1 cellular context compared by ENCODE assay signal in genomic region chr6:154412106-154412820, GRCh38.
TF ChIP-seq lines count a peak whose summit lies in the region.

No MANE protein-coding gene starts in this region.

TF ChIP-seq in GM23338, 12 proteins besides CTCF, POLR2A, EP300 and RAD21:
- TF ChIP-seq ZNF462 (CRISPR knock-in tag; IDR thresholded peaks at IDR 0.05) (no peak), NANOG (IDR thresholded peaks at IDR 0.05; ENCODE audit: borderline replicate concordance) (no peak), JUNB (IDR thresholded peaks at IDR 0.05; ENCODE audit: unreplicated experiment) (no peak), EZH2phosphoT487 (IDR thresholded peaks at IDR 0.05; ENCODE audit: unreplicated experiment) (no peak), EZH2 (IDR thresholded peaks at IDR 0.05; ENCODE audit: low read depth, unreplicated experiment) (no peak), STAT1 (IDR thresholded peaks at IDR 0.05; ENCODE audit: unreplicated experiment) (no peak), ZNF331 (CRISPR knock-in tag; IDR thresholded peaks at IDR 0.05; ENCODE audit: low read depth) (no peak)
- TF ChIP-seq, protein P1, sequence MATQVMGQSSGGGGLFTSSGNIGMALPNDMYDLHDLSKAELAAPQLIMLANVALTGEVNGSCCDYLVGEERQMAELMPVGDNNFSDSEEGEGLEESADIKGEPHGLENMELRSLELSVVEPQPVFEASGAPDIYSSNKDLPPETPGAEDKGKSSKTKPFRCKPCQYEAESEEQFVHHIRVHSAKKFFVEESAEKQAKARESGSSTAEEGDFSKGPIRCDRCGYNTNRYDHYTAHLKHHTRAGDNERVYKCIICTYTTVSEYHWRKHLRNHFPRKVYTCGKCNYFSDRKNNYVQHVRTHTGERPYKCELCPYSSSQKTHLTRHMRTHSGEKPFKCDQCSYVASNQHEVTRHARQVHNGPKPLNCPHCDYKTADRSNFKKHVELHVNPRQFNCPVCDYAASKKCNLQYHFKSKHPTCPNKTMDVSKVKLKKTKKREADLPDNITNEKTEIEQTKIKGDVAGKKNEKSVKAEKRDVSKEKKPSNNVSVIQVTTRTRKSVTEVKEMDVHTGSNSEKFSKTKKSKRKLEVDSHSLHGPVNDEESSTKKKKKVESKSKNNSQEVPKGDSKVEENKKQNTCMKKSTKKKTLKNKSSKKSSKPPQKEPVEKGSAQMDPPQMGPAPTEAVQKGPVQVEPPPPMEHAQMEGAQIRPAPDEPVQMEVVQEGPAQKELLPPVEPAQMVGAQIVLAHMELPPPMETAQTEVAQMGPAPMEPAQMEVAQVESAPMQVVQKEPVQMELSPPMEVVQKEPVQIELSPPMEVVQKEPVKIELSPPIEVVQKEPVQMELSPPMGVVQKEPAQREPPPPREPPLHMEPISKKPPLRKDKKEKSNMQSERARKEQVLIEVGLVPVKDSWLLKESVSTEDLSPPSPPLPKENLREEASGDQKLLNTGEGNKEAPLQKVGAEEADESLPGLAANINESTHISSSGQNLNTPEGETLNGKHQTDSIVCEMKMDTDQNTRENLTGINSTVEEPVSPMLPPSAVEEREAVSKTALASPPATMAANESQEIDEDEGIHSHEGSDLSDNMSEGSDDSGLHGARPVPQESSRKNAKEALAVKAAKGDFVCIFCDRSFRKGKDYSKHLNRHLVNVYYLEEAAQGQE (IDR thresholded peaks at IDR 0.05; ENCODE audit: unreplicated experiment), result no peak
TF ChIP-seq in GM23338: peak in this region for 0.
